In genomic region chr10:4828005-4828404, GRCh38 we compare ENCODE assay signal across 27 cellular contexts.
"Had no signal": no experiment of that assay in that cellular context is flagged by ENCODE, and none has a peak within 500 bp of the region (broad histone marks: within the 10 kb centered on the region; RNA-seq: fewer than 3 reads in every experiment).

No MANE protein-coding gene starts in this region.

- H3K9me3 Mint-ChIP-seq: activated CD4-positive, alpha-beta memory T cell treated with anti-CD3 and anti-CD28 coated beads for 36 hours; activated naive CD8-positive, alpha-beta T cell treated with anti-CD3 and anti-CD28 coated beads, Interleukin-2, amount 10 ng/mL, durations not matched to agents 7 days and 5 days; activated T-cell treated with anti-CD3 and anti-CD28 coated beads, Interleukin-2, amount 50 U/mL, for 4 hours; activated T-helper 2 cell treated with anti-CD3 and anti-CD28 coated beads, Interferon-gamma antibody, Interleukin-2, Interleukin-4, amounts not matched to agents 10 μg/mL and 5 μg/mL and 100 μg/mL, durations not matched to agents 14 hours and 24 hours and 36 hours; central memory CD8-positive, alpha-beta T cell had no signal

- H3K4me3 ChIP-seq: adrenal gland, MG63, Peyer's patch, SJSA1 had no signal

- H3K27ac ChIP-seq: adrenal gland, Peyer's patch, SJSA1 had no signal

- ATAC-seq: activated T-cell treated with anti-CD3 and anti-CD28 coated beads, Interleukin-2, amount 50 U/mL, for 4 hours; SK-N-SH treated with all-trans-retinoic acid at 6 μM for 48 hours had no signal

- H3K27ac Mint-ChIP-seq: activated CD4-positive, alpha-beta memory T cell treated with anti-CD3 and anti-CD28 coated beads for 36 hours; activated naive CD8-positive, alpha-beta T cell treated with anti-CD3 and anti-CD28 coated beads, Interleukin-2, amount 10 ng/mL, durations not matched to agents 7 days and 5 days; activated T-helper 2 cell treated with anti-CD3 and anti-CD28 coated beads, Interferon-gamma antibody, Interleukin-2, Interleukin-4, amounts not matched to agents 10 μg/mL and 5 μg/mL and 100 μg/mL, durations not matched to agents 14 hours and 24 hours and 36 hours had no signal

- H3K9me3 ChIP-seq: adrenal gland, MG63, Peyer's patch had no signal

- H3K4me3 Mint-ChIP-seq: activated T-cell treated with anti-CD3 and anti-CD28 coated beads, Interleukin-2, amount 50 U/mL, for 4 hours; central memory CD8-positive, alpha-beta T cell had no signal

- H3K4me1 Mint-ChIP-seq: central memory CD8-positive, alpha-beta T cell had no signal

- H3K27me3 ChIP-seq: adrenal gland, MG63, Peyer's patch, SJSA1 had no signal

- DNase-seq: activated CD4-positive, alpha-beta memory T cell treated with anti-CD3 and anti-CD28 coated beads for 36 hours; activated CD4-positive, alpha-beta T cell treated with anti-CD3 and anti-CD28 coated beads for 48 hours; activated CD4-positive, CD25-positive, alpha-beta regulatory T cell treated with anti-CD3 and anti-CD28 coated beads, Interleukin-2, amount 50 U/mL, for 72 hours; activated CD8-positive, alpha-beta memory T cell treated with anti-CD3 and anti-CD28 coated beads for 24 hours; activated gamma-delta T cell treated with Interleukin-2 at 50 U/mL for 16 hours; activated naive CD4-positive, alpha-beta T cell treated with anti-CD3 and anti-CD28 coated beads, Interleukin-2, amount 50 U/mL, for 16 hours; activated naive CD8-positive, alpha-beta T cell treated with anti-CD3 and anti-CD28 coated beads, Interleukin-2, amount 10 ng/mL, durations not matched to agents 7 days and 5 days; activated T-cell treated with anti-CD3 and anti-CD28 coated beads, Interleukin-2, amount 50 U/mL, for 4 hours; aorta; MG63; MV-4-11; NCI-H1092 treated with DMSO at 0.1 percent for 48 hours; NCI-H1436; NCI-H1694 treated with DMSO at 0.1 percent for 48 hours; NCI-H2029 treated with DMSO at 0.1 percent for 48 hours; NCI-H345; NCI-H510A; NCI-H69; NK-92 treated with Interleukin-12 subunit alpha and Interleukin-12 subunit beta, amount 100 ng/mL, for 24 hours; Peyer's patch; SHP77; SW 1271 had no signal

- H3K36me3 ChIP-seq: adrenal gland, MG63, Peyer's patch had no signal
